Comparison of ENCODE assay signal across 1 cellular context in genomic region chr2:231939022-231939421, GRCh38.
TF ChIP-seq lines count a peak whose summit lies in the region.

No MANE protein-coding gene starts in this region.

TF ChIP-seq in WTC11, 78 proteins besides CTCF, POLR2A, EP300 and RAD21 (continued from another document):
- no peak for TF ChIP-seq ZNF425 (CRISPR knock-in tag; conservative IDR thresholded peaks at IDR 0.05)
- no peak for TF ChIP-seq CREM (CRISPR knock-in tag; IDR thresholded peaks at IDR 0.05)
- peak; percentile 29; the same call in 1 of the 2 replicates for TF ChIP-seq NFYB (CRISPR knock-in tag; conservative IDR thresholded peaks at IDR 0.05; ENCODE audit: low read depth)
- TF ChIP-seq NR3C1 (CRISPR knock-in tag; conservative IDR thresholded peaks at IDR 0.05; ENCODE audit: low read depth) = no peak
- TF ChIP-seq USF1 (CRISPR knock-in tag; IDR thresholded peaks at IDR 0.05) = peak; percentile 51; the same call in 1 of the 2 replicates
- peak; percentile 76 for TF ChIP-seq USF2 (CRISPR knock-in tag; IDR thresholded peaks at IDR 0.05)
- no peak for TF ChIP-seq ZNF219 (CRISPR knock-in tag; IDR thresholded peaks at IDR 0.05; ENCODE audit: borderline replicate concordance)
TF ChIP-seq in WTC11: peak in this region for 3.
